21 cellular contexts compared by ENCODE assay signal in the genomic region with DNA sequence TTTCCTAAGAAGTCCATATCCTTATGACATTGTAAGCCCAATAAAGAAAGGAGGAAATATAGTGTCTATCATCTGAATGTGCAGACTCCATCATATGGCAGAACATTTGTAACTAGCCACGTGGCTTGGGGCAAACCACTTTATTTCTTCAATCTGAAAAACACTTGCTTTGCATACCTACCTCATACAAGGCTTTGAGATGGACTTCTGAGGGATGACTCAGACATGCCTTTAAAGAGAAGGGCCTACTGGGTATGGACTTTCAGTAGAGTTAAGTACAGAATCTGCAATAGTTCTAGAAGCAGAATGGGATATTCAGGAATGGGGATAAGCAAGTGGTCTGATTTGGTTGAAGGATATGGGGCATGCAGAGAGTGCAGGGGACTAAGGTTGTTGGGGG.
"Had no signal": no experiment of that assay in that cellular context is flagged by ENCODE, and none has a peak within 500 bp of the region (broad histone marks: within the 10 kb centered on the region; RNA-seq: fewer than 3 reads in every experiment).

No MANE protein-coding gene starts in this region.

- H3K27me3 ChIP-seq: tibial nerve, uterus had no signal

- H3K4me1 ChIP-seq: uterus had no signal

- H3K4me3 ChIP-seq: smooth muscle cell, tibial nerve, uterus had no signal

- H3K9me3 ChIP-seq: tibial nerve, uterus had no signal

- H3K4me3 Mint-ChIP-seq: activated T-helper 1 cell treated with anti-CD3 and anti-CD28 coated beads, Interleukin-12 subunit alpha, Interleukin-12 subunit beta, Interleukin-2, Interleukin-4 antibody, amounts not matched to agents 30 ng/mL and 10 ng/mL and 1 ng/mL, durations not matched to agents 14 hours and 24 hours and 36 hours; central memory CD8-positive, alpha-beta T cell; nephron had no signal

- H3K4me2 ChIP-seq: smooth muscle cell had no signal

- H3K27ac Mint-ChIP-seq: activated T-helper 1 cell treated with anti-CD3 and anti-CD28 coated beads, Interleukin-12 subunit alpha, Interleukin-12 subunit beta, Interleukin-2, Interleukin-4 antibody, amounts not matched to agents 30 ng/mL and 10 ng/mL and 1 ng/mL, durations not matched to agents 14 hours and 24 hours and 36 hours; nephron had no signal

- H3K27ac ChIP-seq: tibial nerve, uterus had no signal

- DNase-seq: activated CD4-positive, alpha-beta T cell treated with anti-CD3 and anti-CD28 coated beads, Interleukin-2, amount 50 U/mL, for 1 hour; activated CD8-positive, alpha-beta memory T cell treated with anti-CD3 and anti-CD28 coated beads for 24 hours; activated naive CD4-positive, alpha-beta T cell; aorta; effector CD8-positive, alpha-beta T cell; hippocampal formation; left ventricle myocardium superior; mesendoderm; occipital lobe; right cardiac atrium; stimulated activated CD4-positive, alpha-beta T cell treated with anti-CD3 and anti-CD28 coated beads, Interleukin-4, amount 100 ng/mL, for 4 hours; stimulated activated CD8-positive, alpha-beta memory T cell treated with anti-CD3 and anti-CD28 coated beads, Interleukin-4, amount 100 ng/mL, for 48 hours; stimulated activated naive CD4-positive, alpha-beta T cell treated with Interleukin-2 at 50 U/mL for 16 hours; substantia nigra; uterus had no signal

- ATAC-seq: activated CD4-positive, CD25-positive, alpha-beta regulatory T cell treated with anti-CD3 and anti-CD28 coated beads, Interleukin-2, amount 50 U/mL, for 24 hours; left ventricle myocardium superior; right cardiac atrium had no signal

- H3K4me1 Mint-ChIP-seq: central memory CD8-positive, alpha-beta T cell had no signal

- H3K9me3 Mint-ChIP-seq: activated T-helper 1 cell treated with anti-CD3 and anti-CD28 coated beads, Interleukin-12 subunit alpha, Interleukin-12 subunit beta, Interleukin-2, Interleukin-4 antibody, amounts not matched to agents 30 ng/mL and 10 ng/mL and 1 ng/mL, durations not matched to agents 14 hours and 24 hours and 36 hours; central memory CD8-positive, alpha-beta T cell; nephron had no signal

- H3K36me3 ChIP-seq: tibial nerve, uterus had no signal
